10 cellular contexts compared by ENCODE assay signal in genomic region chr13:41811588-41812021, GRCh38.
DNase-seq lines count a peak whose midpoint lies in the region; ATAC-seq and TF ChIP-seq lines count a peak whose summit lies in the region.
"Had no signal": no experiment of that assay in that cellular context is flagged by ENCODE, and none has a peak within 500 bp of the region (broad histone marks: within the 10 kb centered on the region; RNA-seq: fewer than 3 reads in every experiment).

No MANE protein-coding gene starts in this region.

- H3K27me3 ChIP-seq in left ventricle myocardium inferior (ENCODE audit: low read depth), result no peaks in the 10 kb centered on the region

- peaks cover 11% of the 10 kb centered on the region for H3K4me1 Mint-ChIP-seq in activated naive CD4-positive, alpha-beta T cell treated with anti-CD3 and anti-CD28 coated beads, Interleukin-2, amount 10 ng/mL, durations not matched to agents 7 days and 5 days

- POLR2A ChIA-PET in GM10248 (lab: Yijun Ruan, JAX), result no interaction called here

- no peak overlapping the region for H3K4me3 Mint-ChIP-seq in activated naive CD4-positive, alpha-beta T cell treated with anti-CD3 and anti-CD28 coated beads, Interleukin-2, amount 10 ng/mL, durations not matched to agents 7 days and 5 days
- H3K4me3 Mint-ChIP-seq: activated T-cell treated with anti-CD3 and anti-CD28 coated beads, Interleukin-2, amount 50 U/mL, for 24 hours; dendritic cell treated with granulocyte-macrophage colony-stimulating factor and Interleukin-4, amounts not matched to agents 40 ng/mL and 50 ng/mL, for 4 days had no signal

- DNase-seq in GM10248 (ENCODE audit: extremely low spot score) (peak; percentile 12), left ventricle myocardium inferior (no peak), NCI-H524 treated with DMSO at 0.1 percent for 48 hours (lab: John Stamatoyannopoulos, UW) (no peak), DMS153 (lab: John Stamatoyannopoulos, UW) (no peak), amniotic stem cell (lab: John Stamatoyannopoulos, UW) (no peak)
- DNase-seq in activated naive CD4-positive, alpha-beta T cell treated with anti-CD3 and anti-CD28 coated beads, Interleukin-2, amount 10 ng/mL, durations not matched to agents 7 days and 5 days, result no peak
- DNase-seq: activated T-cell treated with anti-CD3 and anti-CD28 coated beads, Interleukin-2, amount 50 U/mL, for 24 hours had no signal

- H3K27ac Mint-ChIP-seq in activated naive CD4-positive, alpha-beta T cell treated with anti-CD3 and anti-CD28 coated beads, Interleukin-2, amount 10 ng/mL, durations not matched to agents 7 days and 5 days, result no peak overlapping the region
- H3K27ac Mint-ChIP-seq: activated T-cell treated with anti-CD3 and anti-CD28 coated beads, Interleukin-2, amount 50 U/mL, for 24 hours; dendritic cell treated with granulocyte-macrophage colony-stimulating factor and Interleukin-4, amounts not matched to agents 40 ng/mL and 50 ng/mL, for 4 days had no signal

- intact Hi-C loops in left ventricle myocardium inferior (cut with micrococcal nuclease), result no loop called here

- peak overlapping the region; percentile 26 for H3K4me3 ChIP-seq in left ventricle myocardium inferior

- H3K9me3 Mint-ChIP-seq in activated naive CD4-positive, alpha-beta T cell treated with anti-CD3 and anti-CD28 coated beads, Interleukin-2, amount 10 ng/mL, durations not matched to agents 7 days and 5 days, result no peaks in the 10 kb centered on the region
- H3K9me3 Mint-ChIP-seq: activated T-cell treated with anti-CD3 and anti-CD28 coated beads, Interleukin-2, amount 50 U/mL, for 24 hours; dendritic cell treated with granulocyte-macrophage colony-stimulating factor and Interleukin-4, amounts not matched to agents 40 ng/mL and 50 ng/mL, for 4 days had no signal

- CTCF ChIA-PET in GM10248 (lab: Yijun Ruan, JAX), result interaction anchor here (1.1 kb wide), 1 partner anchor 10 kb away, joined by 5 read pairs; no protein-coding TSS in a partner anchor
- CTCF ChIA-PET in activated naive CD4-positive, alpha-beta T cell treated with anti-CD3 and anti-CD28 coated beads, Interleukin-2, amount 10 ng/mL, durations not matched to agents 7 days and 5 days (lab: Charles Lee), result no interaction called here

- H3K36me3 ChIP-seq in left ventricle myocardium inferior, result peaks cover 45% of the 10 kb centered on the region

- peaks cover 45% of the 10 kb centered on the region for H3K36me3 Mint-ChIP-seq in activated naive CD4-positive, alpha-beta T cell treated with anti-CD3 and anti-CD28 coated beads, Interleukin-2, amount 10 ng/mL, durations not matched to agents 7 days and 5 days

- H3K27me3 Mint-ChIP-seq in activated naive CD4-positive, alpha-beta T cell treated with anti-CD3 and anti-CD28 coated beads, Interleukin-2, amount 10 ng/mL, durations not matched to agents 7 days and 5 days, result no peaks in the 10 kb centered on the region
- H3K27me3 Mint-ChIP-seq: activated T-cell treated with anti-CD3 and anti-CD28 coated beads, Interleukin-2, amount 50 U/mL, for 24 hours; dendritic cell treated with granulocyte-macrophage colony-stimulating factor and Interleukin-4, amounts not matched to agents 40 ng/mL and 50 ng/mL, for 4 days had no signal

- H3K4me1 ChIP-seq in left ventricle myocardium inferior, result peaks cover 21% of the 10 kb centered on the region

- TF ChIP-seq CTCF in GM10248 (IDR thresholded peaks at IDR 0.05; ENCODE audit: control extremely low read depth, extremely low read depth, low read depth, missing control alignments) (no peak), left ventricle myocardium inferior (IDR thresholded peaks at IDR 0.05; ENCODE audit: borderline replicate concordance) (no peak)

- H3K27ac ChIP-seq in left ventricle myocardium inferior (replicated peaks), result peak overlapping the region; percentile 71

- ATAC-seq in GM19351 (IDR thresholded peaks at IDR 0.05; ENCODE audit: unreplicated experiment) (peak; percentile 77), HG03095 (IDR thresholded peaks at IDR 0.05; ENCODE audit: unreplicated experiment) (peak; percentile 49)

- H3K9me3 ChIP-seq in left ventricle myocardium inferior (replicated peaks), result no peaks in the 10 kb centered on the region
